In genomic region chr1:84705503-84705902, GRCh38 we compare ENCODE assay signal across 20 cellular contexts.
"Had no signal": no experiment of that assay in that cellular context is flagged by ENCODE, and none has a peak within 500 bp of the region (broad histone marks: within the 10 kb centered on the region; RNA-seq: fewer than 3 reads in every experiment).

No MANE protein-coding gene starts in this region.

- DNase-seq: activated CD4-positive, alpha-beta memory T cell treated with anti-CD3 and anti-CD28 coated beads, Interleukin-2, amount 10 ng/mL, durations not matched to agents 7 days and 5 days; activated CD4-positive, alpha-beta T cell treated with anti-CD3 and anti-CD28 coated beads, Interleukin-2, amount 10 ng/mL, durations not matched to agents 24 days and 14 days; activated effector memory CD4-positive, alpha-beta T cell treated with Interleukin-2 at 50 U/mL for 16 hours; activated naive CD4-positive, alpha-beta T cell treated with anti-CD3 and anti-CD28 coated beads for 36 hours; activated naive CD8-positive, alpha-beta T cell treated with anti-CD3 and anti-CD28 coated beads, Interleukin-2, amount 10 ng/mL, durations not matched to agents 7 days and 5 days; activated T-cell treated with anti-CD3 and anti-CD28 coated beads, Interleukin-2, amount 50 U/mL, for 72 hours; amniotic stem cell; colonic mucosa; endodermal cell; esophagus squamous epithelium; gastrocnemius medialis; hypothalamus; left ventricle myocardium inferior; natural killer cell; small intestine; stimulated activated CD4-positive, alpha-beta T cell treated with anti-CD3 and anti-CD28 coated beads, Interleukin-2, amount 100 ng/mL, for 24 hours; uterus had no signal

- H3K27ac ChIP-seq: breast epithelium, colonic mucosa, esophagus squamous epithelium, gastrocnemius medialis, left ventricle myocardium inferior, uterus had no signal

- ATAC-seq: activated T-cell treated with anti-CD3 and anti-CD28 coated beads, Interleukin-2, amount 50 U/mL, for 72 hours; gastrocnemius medialis; natural killer cell; sciatic nerve; stimulated activated effector memory CD8-positive, alpha-beta T cell treated with anti-CD3 and anti-CD28 coated beads, Interleukin-12 subunit alpha, Interleukin-12 subunit beta, amount 100 ng/mL, for 72 hours had no signal

- H3K36me3 ChIP-seq: breast epithelium, colonic mucosa, esophagus squamous epithelium, gastrocnemius medialis, left ventricle myocardium inferior, uterus had no signal

- H3K4me3 ChIP-seq: breast epithelium, colonic mucosa, esophagus squamous epithelium, gastrocnemius medialis, left ventricle myocardium inferior, uterus had no signal

- H3K9me3 ChIP-seq: breast epithelium, colonic mucosa, esophagus squamous epithelium, gastrocnemius medialis, left ventricle myocardium inferior, uterus had no signal

- H3K27me3 ChIP-seq: colonic mucosa, esophagus squamous epithelium, gastrocnemius medialis, uterus had no signal

- H3K4me1 ChIP-seq: breast epithelium, colonic mucosa, gastrocnemius medialis, left ventricle myocardium inferior, uterus had no signal

- H3K4me1 Mint-ChIP-seq: activated CD4-positive, alpha-beta memory T cell treated with anti-CD3 and anti-CD28 coated beads, Interleukin-2, amount 10 ng/mL, durations not matched to agents 7 days and 5 days; activated CD4-positive, alpha-beta T cell treated with anti-CD3 and anti-CD28 coated beads, Interleukin-2, amount 10 ng/mL, durations not matched to agents 24 days and 14 days; activated naive CD8-positive, alpha-beta T cell treated with anti-CD3 and anti-CD28 coated beads, Interleukin-2, amount 10 ng/mL, durations not matched to agents 7 days and 5 days; natural killer cell; stimulated activated effector memory CD8-positive, alpha-beta T cell treated with anti-CD3 and anti-CD28 coated beads, Interleukin-12 subunit alpha, Interleukin-12 subunit beta, amount 100 ng/mL, for 72 hours had no signal

- H3K36me3 Mint-ChIP-seq: activated naive CD8-positive, alpha-beta T cell treated with anti-CD3 and anti-CD28 coated beads, Interleukin-2, amount 10 ng/mL, durations not matched to agents 7 days and 5 days; natural killer cell; stimulated activated effector memory CD8-positive, alpha-beta T cell treated with anti-CD3 and anti-CD28 coated beads, Interleukin-12 subunit alpha, Interleukin-12 subunit beta, amount 100 ng/mL, for 72 hours had no signal

- H3K27ac Mint-ChIP-seq: activated CD4-positive, alpha-beta memory T cell treated with anti-CD3 and anti-CD28 coated beads, Interleukin-2, amount 10 ng/mL, durations not matched to agents 7 days and 5 days; activated CD4-positive, alpha-beta T cell treated with anti-CD3 and anti-CD28 coated beads, Interleukin-2, amount 10 ng/mL, durations not matched to agents 24 days and 14 days; activated naive CD4-positive, alpha-beta T cell treated with anti-CD3 and anti-CD28 coated beads for 36 hours; activated naive CD8-positive, alpha-beta T cell treated with anti-CD3 and anti-CD28 coated beads, Interleukin-2, amount 10 ng/mL, durations not matched to agents 7 days and 5 days; activated T-cell treated with anti-CD3 and anti-CD28 coated beads, Interleukin-2, amount 50 U/mL, for 72 hours; endodermal cell; natural killer cell; stimulated activated effector memory CD8-positive, alpha-beta T cell treated with anti-CD3 and anti-CD28 coated beads, Interleukin-12 subunit alpha, Interleukin-12 subunit beta, amount 100 ng/mL, for 72 hours had no signal

- H3K9me3 Mint-ChIP-seq: activated CD4-positive, alpha-beta memory T cell treated with anti-CD3 and anti-CD28 coated beads, Interleukin-2, amount 10 ng/mL, durations not matched to agents 7 days and 5 days; activated CD4-positive, alpha-beta T cell treated with anti-CD3 and anti-CD28 coated beads, Interleukin-2, amount 10 ng/mL, durations not matched to agents 24 days and 14 days; activated naive CD4-positive, alpha-beta T cell treated with anti-CD3 and anti-CD28 coated beads for 36 hours; activated naive CD8-positive, alpha-beta T cell treated with anti-CD3 and anti-CD28 coated beads, Interleukin-2, amount 10 ng/mL, durations not matched to agents 7 days and 5 days; activated T-cell treated with anti-CD3 and anti-CD28 coated beads, Interleukin-2, amount 50 U/mL, for 72 hours; endodermal cell; natural killer cell; stimulated activated effector memory CD8-positive, alpha-beta T cell treated with anti-CD3 and anti-CD28 coated beads, Interleukin-12 subunit alpha, Interleukin-12 subunit beta, amount 100 ng/mL, for 72 hours had no signal

- H3K4me3 Mint-ChIP-seq: activated CD4-positive, alpha-beta memory T cell treated with anti-CD3 and anti-CD28 coated beads, Interleukin-2, amount 10 ng/mL, durations not matched to agents 7 days and 5 days; activated CD4-positive, alpha-beta T cell treated with anti-CD3 and anti-CD28 coated beads, Interleukin-2, amount 10 ng/mL, durations not matched to agents 24 days and 14 days; activated naive CD4-positive, alpha-beta T cell treated with anti-CD3 and anti-CD28 coated beads for 36 hours; activated naive CD8-positive, alpha-beta T cell treated with anti-CD3 and anti-CD28 coated beads, Interleukin-2, amount 10 ng/mL, durations not matched to agents 7 days and 5 days; activated T-cell treated with anti-CD3 and anti-CD28 coated beads, Interleukin-2, amount 50 U/mL, for 72 hours; endodermal cell; natural killer cell; stimulated activated effector memory CD8-positive, alpha-beta T cell treated with anti-CD3 and anti-CD28 coated beads, Interleukin-12 subunit alpha, Interleukin-12 subunit beta, amount 100 ng/mL, for 72 hours had no signal
